In the genomic region with DNA sequence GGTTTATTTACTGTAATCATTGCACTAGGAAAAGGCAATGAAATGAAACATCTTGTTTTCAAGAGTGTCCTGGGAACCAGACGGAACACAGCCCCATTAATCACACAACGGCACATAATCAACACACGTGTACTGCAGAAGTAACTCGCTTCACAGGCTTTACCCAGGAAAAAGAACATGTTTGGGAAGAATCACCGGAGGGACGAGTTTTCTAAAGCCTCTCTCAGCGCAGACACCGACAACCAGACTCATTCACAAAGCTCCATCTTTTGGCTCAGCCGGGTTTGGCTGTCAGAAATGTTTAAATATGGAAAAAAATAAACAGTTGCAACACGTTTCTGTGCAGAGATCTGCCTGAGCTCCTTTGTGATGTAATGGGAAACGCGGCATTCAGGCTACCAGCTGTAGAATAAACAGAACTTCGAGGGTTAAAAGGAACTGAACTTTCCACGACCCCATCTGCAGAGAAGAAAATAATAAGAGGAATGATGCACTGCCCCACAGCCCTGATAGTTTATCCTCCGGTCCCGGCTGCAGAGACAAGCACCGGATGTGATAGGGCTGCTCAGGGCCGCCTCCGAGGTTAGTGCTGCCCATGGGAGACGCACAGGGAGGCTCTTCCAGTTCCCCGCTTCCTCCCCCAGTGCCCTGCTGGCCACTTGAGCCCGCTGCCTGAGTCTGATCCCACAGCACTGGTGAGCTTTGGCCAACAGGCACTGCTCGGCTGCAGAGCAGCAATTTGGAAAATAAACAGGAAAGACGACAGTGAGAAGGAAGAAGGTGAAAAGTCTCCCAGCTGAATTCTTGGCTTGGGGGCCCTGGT, we compare ENCODE assay signal across 9 cellular contexts.
DNase-seq lines count a peak whose midpoint lies in the region; ATAC-seq and TF ChIP-seq lines count a peak whose summit lies in the region.
"Had no signal": no experiment of that assay in that cellular context is flagged by ENCODE, and none has a peak within 500 bp of the region (broad histone marks: within the 10 kb centered on the region; RNA-seq: fewer than 3 reads in every experiment).

No MANE protein-coding gene starts in this region.

- no peak for DNase-seq in activated CD8-positive, alpha-beta T cell treated with anti-CD3 and anti-CD28 coated beads, Interleukin-2, amount 10 ng/mL, durations not matched to agents 7 days and 5 days
- no peak for DNase-seq in activated CD8-positive, alpha-beta T cell treated with anti-CD3 and anti-CD28 coated beads for 36 hours
- DNase-seq in ureter (ENCODE audit: low spot score) = peak; percentile 69
- no peak for DNase-seq in naive thymus-derived CD4-positive, alpha-beta T cell
- DNase-seq in superior temporal gyrus (ENCODE audit: extremely low spot score) = no peak
- DNase-seq: CD4-positive, CD25-positive, alpha-beta regulatory T cell had no signal

- no peaks in the 10 kb centered on the region for H3K27me3 ChIP-seq in duodenal mucosa (ENCODE audit: control insufficient read depth in 1 of 2, insufficient read depth in 2 of 2, low read length in 2 of 2)
- no peaks in the 10 kb centered on the region for H3K27me3 ChIP-seq in naive thymus-derived CD4-positive, alpha-beta T cell (ENCODE audit: control insufficient read depth in 2 of 2, insufficient read depth in 2 of 2, low read length in 2 of 2)

- POLR2A ChIA-PET in activated CD8-positive, alpha-beta T cell treated with anti-CD3 and anti-CD28 coated beads, Interleukin-2, amount 10 ng/mL, durations not matched to agents 7 days and 5 days (lab: Charles Lee) = interaction anchor here (0.6 kb wide), 1 partner anchor 362 kb away, joined by 3 read pairs; no protein-coding TSS in a partner anchor
- POLR2A ChIA-PET in activated CD8-positive, alpha-beta T cell treated with anti-CD3 and anti-CD28 coated beads for 36 hours (lab: Charles Lee) = interaction anchor here (1.2 kb wide), 1 partner anchor 161 kb away, joined by 3 read pairs; a partner anchor contains a TSS
- POLR2A ChIA-PET in naive thymus-derived CD4-positive, alpha-beta T cell (lab: Charles Lee) = no interaction called here

- H3K9ac ChIP-seq in duodenal mucosa (ENCODE audit: low read depth in 1 of 2, low read length in 2 of 2) = no peak overlapping the region

- H3K27me3 Mint-ChIP-seq in activated CD8-positive, alpha-beta T cell treated with anti-CD3 and anti-CD28 coated beads, Interleukin-2, amount 10 ng/mL, durations not matched to agents 7 days and 5 days (ENCODE audit: low read depth) = no peaks in the 10 kb centered on the region
- H3K27me3 Mint-ChIP-seq in activated CD8-positive, alpha-beta T cell treated with anti-CD3 and anti-CD28 coated beads for 36 hours = no peaks in the 10 kb centered on the region
- no peaks in the 10 kb centered on the region for H3K27me3 Mint-ChIP-seq in naive thymus-derived CD4-positive, alpha-beta T cell
- H3K27me3 Mint-ChIP-seq: CD4-positive, CD25-positive, alpha-beta regulatory T cell had no signal

- CTCF ChIA-PET in activated CD8-positive, alpha-beta T cell treated with anti-CD3 and anti-CD28 coated beads, Interleukin-2, amount 10 ng/mL, durations not matched to agents 7 days and 5 days (lab: Charles Lee) = interaction anchor here (1.0 to 1.5 kb wide), 3 partner anchors 70 to 108 kb away, joined by 3 to 4 read pairs (median 3); no protein-coding TSS in a partner anchor
- CTCF ChIA-PET in activated CD8-positive, alpha-beta T cell treated with anti-CD3 and anti-CD28 coated beads for 36 hours (lab: Charles Lee) = interaction anchor here (1.0 to 1.6 kb wide), 4 partner anchors 21 to 70 kb away, joined by 3 to 4 read pairs (median 4); no protein-coding TSS in a partner anchor
- CTCF ChIA-PET in naive thymus-derived CD4-positive, alpha-beta T cell (lab: Charles Lee) = no interaction called here

- H3K9me3 ChIP-seq in duodenal mucosa (ENCODE audit: control insufficient read depth in 1 of 2, low read length in 2 of 2) (no peaks in the 10 kb centered on the region), mesodermal cell (ENCODE audit: control insufficient read depth, low read length) (no peaks in the 10 kb centered on the region)
- no peaks in the 10 kb centered on the region for H3K9me3 ChIP-seq in naive thymus-derived CD4-positive, alpha-beta T cell (ENCODE audit: control insufficient read depth in 2 of 3, low read length in 3 of 3)

- H3K9me3 Mint-ChIP-seq in activated CD8-positive, alpha-beta T cell treated with anti-CD3 and anti-CD28 coated beads, Interleukin-2, amount 10 ng/mL, durations not matched to agents 7 days and 5 days (ENCODE audit: insufficient read depth) = no peaks in the 10 kb centered on the region
- no peaks in the 10 kb centered on the region for H3K9me3 Mint-ChIP-seq in activated CD8-positive, alpha-beta T cell treated with anti-CD3 and anti-CD28 coated beads for 36 hours
- no peaks in the 10 kb centered on the region for H3K9me3 Mint-ChIP-seq in naive thymus-derived CD4-positive, alpha-beta T cell
- H3K9me3 Mint-ChIP-seq: CD4-positive, CD25-positive, alpha-beta regulatory T cell had no signal

- 84 to 86% methylated on average over 17 to 21 of the region's 24 CpGs for WGBS in mesodermal cell (ENCODE audit: insufficient coverage in 2 of 2), 2 experiments

- peak overlapping the region in 1 of 2 donors; percentile 6 for H3K4me3 ChIP-seq in duodenal mucosa (ENCODE audit: low read depth in 1 of 2, low read length in 2 of 2)
- no peak overlapping the region for H3K4me3 ChIP-seq in mesodermal cell (ENCODE audit: extremely low read depth, insufficient read depth, low read length, poor library complexity, severe bottlenecking)
- no peak overlapping the region for H3K4me3 ChIP-seq in naive thymus-derived CD4-positive, alpha-beta T cell (ENCODE audit: low read length)

- H3K27ac Mint-ChIP-seq in activated CD8-positive, alpha-beta T cell treated with anti-CD3 and anti-CD28 coated beads, Interleukin-2, amount 10 ng/mL, durations not matched to agents 7 days and 5 days = peak overlapping the region; percentile 54
- H3K27ac Mint-ChIP-seq in activated CD8-positive, alpha-beta T cell treated with anti-CD3 and anti-CD28 coated beads for 36 hours = no peak overlapping the region
- peak overlapping the region in 1 of 9 donors; percentile 68 for H3K27ac Mint-ChIP-seq in naive thymus-derived CD4-positive, alpha-beta T cell

- H3K27ac ChIP-seq in duodenal mucosa (ENCODE audit: low read depth, low read length) (peak overlapping the region; percentile 53), mesodermal cell (ENCODE audit: low read depth, low read length, severe bottlenecking) (peak overlapping the region; percentile 58)
- no peak overlapping the region for H3K27ac ChIP-seq in naive thymus-derived CD4-positive, alpha-beta T cell (ENCODE audit: low read depth, low read length)

- H3K36me3 ChIP-seq in duodenal mucosa (ENCODE audit: control insufficient read depth in 1 of 2, insufficient read depth in 2 of 2, low read length in 2 of 2) = peaks cover 8 to 37% of the 10 kb centered on the region in 2 donors
- H3K36me3 ChIP-seq in mesodermal cell (ENCODE audit: control insufficient read depth, insufficient read depth, low read length) = peaks cover 48% of the 10 kb centered on the region
- H3K36me3 ChIP-seq in naive thymus-derived CD4-positive, alpha-beta T cell (ENCODE audit: control insufficient read depth in 2 of 3, insufficient read depth in 3 of 3, low read length in 3 of 3) = peaks cover 0 to 88% (median 0%) of the 10 kb centered on the region in 3 experiments

- intact Hi-C loops in activated CD8-positive, alpha-beta T cell treated with anti-CD3 and anti-CD28 coated beads for 36 hours (cut with micrococcal nuclease) = no loop called here
- intact Hi-C loops in naive thymus-derived CD4-positive, alpha-beta T cell (cut with micrococcal nuclease) = loop anchor here (5.0 kb wide), 2 partner anchors 43 to 112 kb away; no protein-coding TSS in a partner anchor

- TF ChIP-seq CTCF in activated CD8-positive, alpha-beta T cell treated with anti-CD3 and anti-CD28 coated beads for 36 hours (IDR thresholded peaks at IDR 0.05) = no peak

- peaks cover 54% of the 10 kb centered on the region for H3K4me1 Mint-ChIP-seq in activated CD8-positive, alpha-beta T cell treated with anti-CD3 and anti-CD28 coated beads, Interleukin-2, amount 10 ng/mL, durations not matched to agents 7 days and 5 days (ENCODE audit: low read depth)
- H3K4me1 Mint-ChIP-seq in activated CD8-positive, alpha-beta T cell treated with anti-CD3 and anti-CD28 coated beads for 36 hours (ENCODE audit: low read depth) = peaks cover 8% of the 10 kb centered on the region
- H3K4me1 Mint-ChIP-seq in naive thymus-derived CD4-positive, alpha-beta T cell = peaks cover 0 to 47% (median 3%) of the 10 kb centered on the region in 7 donors

- H3K4me1 ChIP-seq in duodenal mucosa (ENCODE audit: control insufficient read depth in 1 of 2, insufficient read depth in 2 of 2, low read length in 2 of 2) (peaks cover 30 to 45% of the 10 kb centered on the region in 2 donors), mesodermal cell (ENCODE audit: control insufficient read depth, insufficient read depth, low read length, poor library complexity, severe bottlenecking) (peaks cover 51% of the 10 kb centered on the region)
- no peaks in the 10 kb centered on the region for H3K4me1 ChIP-seq in naive thymus-derived CD4-positive, alpha-beta T cell (ENCODE audit: control insufficient read depth in 2 of 2, insufficient read depth in 2 of 2, low read length in 2 of 2)

- H3K36me3 Mint-ChIP-seq in activated CD8-positive, alpha-beta T cell treated with anti-CD3 and anti-CD28 coated beads, Interleukin-2, amount 10 ng/mL, durations not matched to agents 7 days and 5 days (ENCODE audit: low read depth) = peaks cover 52% of the 10 kb centered on the region
- H3K36me3 Mint-ChIP-seq in activated CD8-positive, alpha-beta T cell treated with anti-CD3 and anti-CD28 coated beads for 36 hours (ENCODE audit: low read depth) = peaks cover 16% of the 10 kb centered on the region
- peaks cover 9 to 39% (median 14%) of the 10 kb centered on the region in 5 donors for H3K36me3 Mint-ChIP-seq in naive thymus-derived CD4-positive, alpha-beta T cell

- no peak overlapping the region for H3K4me3 Mint-ChIP-seq in activated CD8-positive, alpha-beta T cell treated with anti-CD3 and anti-CD28 coated beads, Interleukin-2, amount 10 ng/mL, durations not matched to agents 7 days and 5 days
- no peak overlapping the region for H3K4me3 Mint-ChIP-seq in activated CD8-positive, alpha-beta T cell treated with anti-CD3 and anti-CD28 coated beads for 36 hours
- peak overlapping the region in 1 of 10 donors; percentile 12 for H3K4me3 Mint-ChIP-seq in naive thymus-derived CD4-positive, alpha-beta T cell
- H3K4me3 Mint-ChIP-seq: CD4-positive, CD25-positive, alpha-beta regulatory T cell had no signal

- no peak for ATAC-seq in activated CD8-positive, alpha-beta T cell treated with anti-CD3 and anti-CD28 coated beads, Interleukin-2, amount 10 ng/mL, durations not matched to agents 7 days and 5 days
- ATAC-seq in activated CD8-positive, alpha-beta T cell treated with anti-CD3 and anti-CD28 coated beads for 36 hours = no peak
- no peak for ATAC-seq in activated CD4-positive, CD25-positive, alpha-beta regulatory T cell treated with anti-CD3 and anti-CD28 coated beads, Interleukin-2, amount 50 U/mL, for 24 hours
- no peak for ATAC-seq in naive thymus-derived CD4-positive, alpha-beta T cell
